8 cellular contexts compared by ENCODE assay signal in genomic region chr22:29469755-29470154, GRCh38. TPM values are rescaled to one million over a fixed set of nuclear protein-coding genes. Genes with fewer than 3 reads are reported as not detected.
DNase-seq lines count a peak whose midpoint lies in the region; TF ChIP-seq lines count a peak whose summit lies in the region.
"Had no signal": no experiment of that assay in that cellular context is flagged by ENCODE, and none has a peak within 500 bp of the region (broad histone marks: within the 10 kb centered on the region; RNA-seq: fewer than 3 reads in every experiment).

No MANE protein-coding gene starts in this region.

- no peaks in the 10 kb centered on the region for H4K20me1 ChIP-seq in MM.1S (ENCODE audit: insufficient read depth, low read length)

- H3K4me3 Mint-ChIP-seq in nephron, result peak overlapping the region; percentile 54 to 68 (median 60)

- peaks cover 30% of the 10 kb centered on the region for H3K27me3 ChIP-seq in MM.1S (replicated peaks; ENCODE audit: insufficient read depth, low read length)
- H3K27me3 ChIP-seq in ectodermal cell (ENCODE audit: control insufficient read depth, insufficient read depth, low read length, poor library complexity, severe bottlenecking), result peaks cover 23% of the 10 kb centered on the region
- H3K27me3 ChIP-seq in brain microvascular endothelial cell (replicated peaks), result peaks cover 16% of the 10 kb centered on the region

- 35% methylated on average over 9 of the region's 9 CpGs for WGBS in ectodermal cell, 2 experiments

- no peak for DNase-seq in MM.1S
- no peak for DNase-seq in pons (ENCODE audit: low spot score)
- DNase-seq in NCI-H2227 (lab: John Stamatoyannopoulos, UW; ENCODE audit: unreplicated experiment), result no peak
- DNase-seq in brain microvascular endothelial cell, result no peak

- H3K36me3 Mint-ChIP-seq in nephron (ENCODE audit: low read depth), result no peaks in the 10 kb centered on the region

- no peak overlapping the region for H2AFZ ChIP-seq in MM.1S (ENCODE audit: low read length)

- peaks cover 69% of the 10 kb centered on the region for H3K27me3 Mint-ChIP-seq in nephron (ENCODE audit: low read depth)

- no peaks in the 10 kb centered on the region for H3K9me3 Mint-ChIP-seq in nephron

- peak overlapping the region; percentile 41; the same call in 1 of the 2 replicates for H3K4me2 ChIP-seq in MM.1S (ENCODE audit: low read depth, low read length)

- no peaks in the 10 kb centered on the region for H3K9me3 ChIP-seq in MM.1S (replicated peaks; ENCODE audit: insufficient read depth, low read length)
- no peaks in the 10 kb centered on the region for H3K9me3 ChIP-seq in ectodermal cell (ENCODE audit: control insufficient read depth, low read length)
- H3K9me3 ChIP-seq: prostate gland had no signal

- TF ChIP-seq CTCF in GM12875 (IDR thresholded peaks at IDR 0.05; ENCODE audit: borderline replicate concordance, insufficient read depth, low read depth, low read length) (no peak), MM.1S (IDR thresholded peaks at IDR 0.05; ENCODE audit: low read length) (no peak), nephron (IDR thresholded peaks at IDR 0.05; ENCODE audit: unreplicated experiment in 3 of 3) (no peak), brain microvascular endothelial cell (IDR thresholded peaks at IDR 0.05; ENCODE audit: low read depth, low read length, missing control alignments) (no peak)

- no peaks in the 10 kb centered on the region for H3K36me3 ChIP-seq in MM.1S (replicated peaks; ENCODE audit: insufficient read depth, low read length)
- no peaks in the 10 kb centered on the region for H3K36me3 ChIP-seq in ectodermal cell (ENCODE audit: control insufficient read depth, insufficient read depth, low read length)
- H3K36me3 ChIP-seq in brain microvascular endothelial cell (replicated peaks), result no peaks in the 10 kb centered on the region
- H3K36me3 ChIP-seq: prostate gland had no signal

- H3K9me2 ChIP-seq in MM.1S (replicated peaks; ENCODE audit: insufficient read depth, low read length), result no peaks in the 10 kb centered on the region

- H3F3A ChIP-seq in MM.1S (ENCODE audit: insufficient read depth, low read length), result no peaks in the 10 kb centered on the region

- no peak overlapping the region for H3K9ac ChIP-seq in MM.1S (ENCODE audit: low read length)

- H3K27ac ChIP-seq in MM.1S (ENCODE audit: low read length), result no peak overlapping the region
- no peak overlapping the region for H3K27ac ChIP-seq in ectodermal cell (ENCODE audit: insufficient read depth, low read depth, low read length, poor library complexity, severe bottlenecking)
- H3K27ac ChIP-seq in brain microvascular endothelial cell, result no peak overlapping the region
- H3K27ac ChIP-seq: prostate gland had no signal

- peak overlapping the region; percentile 16 for H3K4me3 ChIP-seq in GM12875 (ENCODE audit: low read depth, low read length)
- H3K4me3 ChIP-seq in MM.1S (ENCODE audit: low read length), result no peak overlapping the region
- H3K4me3 ChIP-seq in ectodermal cell (ENCODE audit: insufficient read depth, low read depth, low read length), result peak overlapping the region; percentile 47
- H3K4me3 ChIP-seq in brain microvascular endothelial cell (ENCODE audit: low read depth, low read length), result no peak overlapping the region

- H3K4me1 ChIP-seq in MM.1S (ENCODE audit: low read length), result no peaks in the 10 kb centered on the region
- H3K4me1 ChIP-seq in ectodermal cell (ENCODE audit: control insufficient read depth, insufficient read depth, low read length), result no peaks in the 10 kb centered on the region
- H3K4me1 ChIP-seq: prostate gland had no signal

- in situ Hi-C loops in brain microvascular endothelial cell (cut with HindIII; ENCODE audit: low pct_ligation_motif_present, low sequenced_read_pairs), result no loop called here

- H3K79me2 ChIP-seq in MM.1S (ENCODE audit: low read length), result no peaks in the 10 kb centered on the region

- peaks cover 5% of the 10 kb centered on the region for H3K4me1 Mint-ChIP-seq in nephron

- no peak overlapping the region for H3K27ac Mint-ChIP-seq in nephron

RNA-seq across cellular contexts. Expression of gene NEFH, which starts 10.3 kb away (rescaled TPM):
- polyA plus RNA-seq in ectodermal cell (2013, experiment 1 of 4), result 1.2 TPM
- polyA plus RNA-seq in ectodermal cell (2013, experiment 2 of 4), result 1.3 TPM
- 1.7 TPM for polyA plus RNA-seq in ectodermal cell (2013, experiment 3 of 4)
- 1.8 TPM for polyA plus RNA-seq in ectodermal cell (2013, experiment 4 of 4)

RNA-seq across cellular contexts. Expression of gene RFPL1, which starts 31.4 kb away (rescaled TPM):
- polyA plus RNA-seq in ectodermal cell (2013, experiment 1 of 4), result not detected
- polyA plus RNA-seq in ectodermal cell (2013, experiment 2 of 4), result not detected
- polyA plus RNA-seq in ectodermal cell (2013, experiment 3 of 4), result not detected
- polyA plus RNA-seq in ectodermal cell (2013, experiment 4 of 4), result not detected

Comparison
In these comparisons a context has a peak if more than half of its experiments do, and no peak if none do; other contexts are left out.
1. H3K4me3 ChIP-seq: peak in GM12875 (single experiment) and ectodermal cell (single experiment); none in MM.1S (single experiment) and brain microvascular endothelial cell (single experiment).